In the genomic region with DNA sequence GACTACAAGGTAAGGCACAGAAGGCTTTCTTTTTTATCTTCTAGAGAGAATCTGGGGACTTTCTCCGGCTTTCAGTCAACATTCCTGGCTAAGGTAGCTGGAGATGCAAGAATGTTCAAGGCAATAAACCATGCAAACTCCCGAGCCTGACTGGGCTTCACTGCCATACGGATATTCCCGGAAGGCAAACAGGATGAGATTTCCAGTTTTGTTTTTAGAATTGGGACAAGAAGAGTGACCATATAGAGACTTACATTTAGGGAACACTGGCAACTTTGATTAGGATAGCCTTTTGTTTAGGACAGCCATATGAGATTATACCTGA, we compare ENCODE assay signal across 11 cellular contexts. TPM values are rescaled to one million over a fixed set of nuclear protein-coding genes. Genes with fewer than 3 reads are reported as not detected.
DNase-seq lines count a peak whose midpoint lies in the region; ATAC-seq and TF ChIP-seq lines count a peak whose summit lies in the region.
"Had no signal": no experiment of that assay in that cellular context is flagged by ENCODE, and none has a peak within 500 bp of the region (broad histone marks: within the 10 kb centered on the region; RNA-seq: fewer than 3 reads in every experiment).

No MANE protein-coding gene starts in this region.

- DNase-seq in Calu3 (no peak), MCF 10A (ENCODE audit: unreplicated experiment) (no peak), sciatic nerve (ENCODE audit: low spot score) (no peak), NCI-H128 (lab: John Stamatoyannopoulos, UW; ENCODE audit: unreplicated experiment) (no peak)
- DNase-seq in effector memory CD8-positive, alpha-beta T cell = no peak
- no peak for DNase-seq in central memory CD4-positive, alpha-beta T cell
- DNase-seq: NCI-H510A had no signal

- TF ChIP-seq CTCF in Calu3 (IDR thresholded peaks at IDR 0.05; ENCODE audit: unreplicated experiment) (no peak), MCF 10A (IDR thresholded peaks at IDR 0.05; ENCODE audit: unreplicated experiment) (no peak)

- peaks cover 21% of the 10 kb centered on the region for H3K4me1 Mint-ChIP-seq in Calu3 (ENCODE audit: low read depth, unreplicated experiment)
- H3K4me1 Mint-ChIP-seq in MCF 10A (ENCODE audit: insufficient read depth, unreplicated experiment) = peaks cover 36% of the 10 kb centered on the region
- H3K4me1 Mint-ChIP-seq in effector memory CD8-positive, alpha-beta T cell (ENCODE audit: low read depth in 2 of 2) = no peaks in the 10 kb centered on the region

- H3K9me3 ChIP-seq in iPS-18c (ENCODE audit: control insufficient read depth, insufficient read depth, low read length) = no peaks in the 10 kb centered on the region

- H3K27ac Mint-ChIP-seq in Calu3 (ENCODE audit: unreplicated experiment) (no peak overlapping the region), MCF 10A (ENCODE audit: low read depth, unreplicated experiment) (peak overlapping the region; percentile 88)
- H3K27ac Mint-ChIP-seq in effector memory CD8-positive, alpha-beta T cell = no peak overlapping the region
- H3K27ac Mint-ChIP-seq: activated CD4-positive, alpha-beta T cell treated with anti-CD3 and anti-CD28 coated beads, Interleukin-2, amount 10 ng/mL, durations not matched to agents 24 days and 14 days; dendritic cell treated with granulocyte-macrophage colony-stimulating factor and Interleukin-4, amounts not matched to agents 40 ng/mL and 50 ng/mL, for 4 days had no signal

- H3K27me3 Mint-ChIP-seq in Calu3 (ENCODE audit: unreplicated experiment) = no peaks in the 10 kb centered on the region
- no peaks in the 10 kb centered on the region for H3K27me3 Mint-ChIP-seq in MCF 10A (ENCODE audit: insufficient read depth, unreplicated experiment)
- peaks cover 38% of the 10 kb centered on the region in 2 donors for H3K27me3 Mint-ChIP-seq in effector memory CD8-positive, alpha-beta T cell
- H3K27me3 Mint-ChIP-seq: activated CD4-positive, alpha-beta T cell treated with anti-CD3 and anti-CD28 coated beads, Interleukin-2, amount 10 ng/mL, durations not matched to agents 24 days and 14 days had no signal

- CTCF ChIA-PET in Calu3 (lab: Charles Lee) = interaction anchor here (1.1 kb wide), 1 partner anchor 11 kb away, joined by 4 read pairs; no protein-coding TSS in a partner anchor
- CTCF ChIA-PET in MCF 10A (lab: Yijun Ruan, JAX) = interaction anchor here (1.0 kb wide), 1 partner anchor 854 kb away, joined by 3 read pairs; no protein-coding TSS in a partner anchor

- H3K4me3 Mint-ChIP-seq in Calu3 (ENCODE audit: low read depth, unreplicated experiment) (peak overlapping the region; percentile 68), MCF 10A (ENCODE audit: unreplicated experiment) (peak overlapping the region; percentile 88)
- no peak overlapping the region for H3K4me3 Mint-ChIP-seq in effector memory CD8-positive, alpha-beta T cell
- H3K4me3 Mint-ChIP-seq: activated CD4-positive, alpha-beta T cell treated with anti-CD3 and anti-CD28 coated beads, Interleukin-2, amount 10 ng/mL, durations not matched to agents 24 days and 14 days; dendritic cell treated with granulocyte-macrophage colony-stimulating factor and Interleukin-4, amounts not matched to agents 40 ng/mL and 50 ng/mL, for 4 days had no signal

- ATAC-seq in sciatic nerve = peak; percentile 27
- ATAC-seq in HG03097 (IDR thresholded peaks at IDR 0.05; ENCODE audit: low FRiP score, unreplicated experiment) = no peak
- no peak for ATAC-seq in effector memory CD8-positive, alpha-beta T cell (replicated peaks)

- H3K9me3 Mint-ChIP-seq in Calu3 (ENCODE audit: low read depth, unreplicated experiment) (no peaks in the 10 kb centered on the region), MCF 10A (ENCODE audit: unreplicated experiment) (no peaks in the 10 kb centered on the region)
- no peaks in the 10 kb centered on the region for H3K9me3 Mint-ChIP-seq in effector memory CD8-positive, alpha-beta T cell
- H3K9me3 Mint-ChIP-seq: activated CD4-positive, alpha-beta T cell treated with anti-CD3 and anti-CD28 coated beads, Interleukin-2, amount 10 ng/mL, durations not matched to agents 24 days and 14 days; dendritic cell treated with granulocyte-macrophage colony-stimulating factor and Interleukin-4, amounts not matched to agents 40 ng/mL and 50 ng/mL, for 4 days had no signal

- POLR2A ChIA-PET in MCF 10A (lab: Yijun Ruan, JAX) = interaction anchor here (0.9 to 2.4 kb wide), 15 partner anchors 9 to 160 kb away, joined by 3 to 13 read pairs (median 4); partner anchors contain the start of gene BPGM

- H3K4me3 ChIP-seq in iPS-18c (ENCODE audit: insufficient read depth, low read depth, low read length) = peak overlapping the region; percentile 62

- BruUV-seq in Calu3 (replicated peaks; lab: Mats Ljungman, UMichigan) (TSS peak; percentile 86), MCF 10A (replicated peaks; lab: Mats Ljungman, UMichigan) (TSS peak; percentile 82)

- H3K36me3 Mint-ChIP-seq in Calu3 (ENCODE audit: insufficient read depth, unreplicated experiment) (no peaks in the 10 kb centered on the region), MCF 10A (ENCODE audit: insufficient read depth, unreplicated experiment) (no peaks in the 10 kb centered on the region)
- H3K36me3 Mint-ChIP-seq in effector memory CD8-positive, alpha-beta T cell (ENCODE audit: insufficient read depth) = no peaks in the 10 kb centered on the region

- intact Hi-C loops in Calu3 (cut with micrococcal nuclease; ENCODE audit: unreplicated experiment) (no loop called here), MCF 10A (cut with micrococcal nuclease) (loop anchor here (5.0 kb wide), 1 partner anchor 113 kb away; no protein-coding TSS in a partner anchor), sciatic nerve (cut with DNase I) (no loop called here)

RNA-seq across cellular contexts. Expression of gene CALD1, which starts 0.3 kb away (rescaled TPM):
- total RNA-seq in Calu3 (2022) (5.5 and 9.3 TPM in 2 replicates), MCF 10A (2022) (130 and 183 TPM in 2 replicates), sciatic nerve (534 TPM)

Comparison
In these comparisons a context has a peak if more than half of its experiments do, and no peak if none do; other contexts are left out.
1. H3K4me3 Mint-ChIP-seq: peak in Calu3 (single experiment) and MCF 10A (single experiment); none in effector memory CD8-positive, alpha-beta T cell (0 of 2).
2. RNA of gene CALD1, which starts 0.3 kb away (total RNA-seq): 534 TPM in sciatic nerve (single experiment) and 130 to 183 TPM in MCF 10A; 5.5 to 9.3 TPM in Calu3; every median in the first group is over 10 times any median in the second.